ENCODE assay signal across 17 cellular contexts in genomic region chr3:123278446-123278845, GRCh38.
DNase-seq lines count a peak whose midpoint lies in the region; ATAC-seq and TF ChIP-seq lines count a peak whose summit lies in the region.
"Had no signal": no experiment of that assay in that cellular context is flagged by ENCODE, and none has a peak within 500 bp of the region (broad histone marks: within the 10 kb centered on the region; RNA-seq: fewer than 3 reads in every experiment).

No MANE protein-coding gene starts in this region.

- no peak overlapping the region for H4K91ac ChIP-seq in H9 (ENCODE audit: insufficient read length, low read depth, low read length)

- H3K27ac ChIP-seq in heart right ventricle (no peak overlapping the region), H9 (ENCODE audit: insufficient read length, low read depth, low read length) (no peak overlapping the region), esophagus muscularis mucosa (replicated peaks in 1 of 4) (no peak overlapping the region), osteoblast (ENCODE audit: low read depth, low read length) (no peak overlapping the region)
- H3K27ac ChIP-seq: 22Rv1, GM23248 had no signal

- H3K9ac ChIP-seq in H9 (ENCODE audit: extremely low read depth, insufficient read length, low read length): no peak overlapping the region
- H3K9ac ChIP-seq: GM23248 had no signal

- H2AFZ ChIP-seq in H9 (ENCODE audit: low read length) (no peak overlapping the region), osteoblast (ENCODE audit: low read length) (no peak overlapping the region)
- H2AFZ ChIP-seq: GM23248 had no signal

- TF ChIP-seq CTCF in heart right ventricle (IDR thresholded peaks at IDR 0.05) (no peak), H9 (conservative IDR thresholded peaks at IDR 0.05) (no peak), esophagus muscularis mucosa (IDR thresholded peaks at IDR 0.05) (no peak), osteoblast (IDR thresholded peaks at IDR 0.05; ENCODE audit: extremely low read depth, low read depth, low read length) (no peak)

- no peaks in the 10 kb centered on the region for H3K27me3 Mint-ChIP-seq in H9 (ENCODE audit: low read depth)
- H3K27me3 Mint-ChIP-seq in effector memory CD8-positive, alpha-beta T cell: no peaks in the 10 kb centered on the region
- no peaks in the 10 kb centered on the region for H3K27me3 Mint-ChIP-seq in activated naive CD8-positive, alpha-beta T cell treated with anti-CD3 and anti-CD28 coated beads for 36 hours

- no peak overlapping the region for H3K56ac ChIP-seq in H9 (ENCODE audit: insufficient read length, low read depth, low read length)

- H2BK20ac ChIP-seq in H9 (ENCODE audit: low read depth, low read length, poor library complexity, severe bottlenecking): no peak overlapping the region

- H2BK120ac ChIP-seq in H9 (ENCODE audit: low read depth, low read length, poor library complexity, severe bottlenecking): no peak overlapping the region

- no peaks in the 10 kb centered on the region for H3K9me3 Mint-ChIP-seq in H9
- no peaks in the 10 kb centered on the region for H3K9me3 Mint-ChIP-seq in effector memory CD8-positive, alpha-beta T cell
- H3K9me3 Mint-ChIP-seq in activated naive CD8-positive, alpha-beta T cell treated with anti-CD3 and anti-CD28 coated beads for 36 hours: no peaks in the 10 kb centered on the region
- H3K9me3 Mint-ChIP-seq: CD14-positive monocyte; CD8-positive, alpha-beta T cell had no signal

- H3K14ac ChIP-seq in H9 (ENCODE audit: insufficient read depth, low read length): peak overlapping the region; percentile 34; the same call in 1 of the 2 replicates

- WGBS in heart right ventricle, 2 donors: 72 to 85% methylated on average over 5 of the region's 5 CpGs
- no CpG with 5 or more reads among the region's 5 CpGs for WGBS in H9 (ENCODE audit: extremely low coverage, insufficient read length, low lambda C conversion rate)
- 84% methylated on average over 3 of the region's 5 CpGs for WGBS in esophagus muscularis mucosa

- H2AK5ac ChIP-seq in H9 (ENCODE audit: insufficient read length, low read length): no peak overlapping the region

- no peak overlapping the region for H3K4ac ChIP-seq in H9 (ENCODE audit: low read depth, low read length)

- no peak overlapping the region for H3K18ac ChIP-seq in H9 (ENCODE audit: insufficient read length, low read depth, low read length)

- intact Hi-C loops in cardiac septum (cut with DNase I) (no loop called here), heart right ventricle (cut with DNase I) (no loop called here), esophagus muscularis mucosa (cut with DNase I) (no loop called here)

- H2BK12ac ChIP-seq in H9 (ENCODE audit: insufficient read length, low read depth, low read length): no peak overlapping the region

- H4K8ac ChIP-seq in H9 (replicated peaks; ENCODE audit: insufficient read length, low read depth, low read length): no peak overlapping the region

- H3K23me2 ChIP-seq in H9 (ENCODE audit: insufficient read length, low read depth, low read length, poor library complexity, severe bottlenecking): no peaks in the 10 kb centered on the region

- DNase-seq in cardiac septum (ENCODE audit: low spot score) (peak; percentile 72), heart right ventricle (no peak), H9 (no peak), esophagus muscularis mucosa (ENCODE audit: extremely low spot score) (peak; percentile 68), osteoblast (ENCODE audit: insufficient read length, low spot score, missing footprints) (peak; percentile 42), NCI-H82 (lab: John Stamatoyannopoulos, UW) (no peak)
- DNase-seq in effector memory CD8-positive, alpha-beta T cell: no peak
- DNase-seq in activated naive CD8-positive, alpha-beta T cell treated with anti-CD3 and anti-CD28 coated beads for 36 hours: no peak
- DNase-seq: COR-L47, DND-41, GDM1, GM23248, IMR-90 had no signal

- TF ChIP-seq POLR2A in esophagus muscularis mucosa (IDR thresholded peaks at IDR 0.05; ENCODE audit: low read depth): no peak

- H3K27me3 ChIP-seq in heart right ventricle (no peaks in the 10 kb centered on the region), H9 (ENCODE audit: insufficient read depth, low read length) (no peaks in the 10 kb centered on the region), esophagus muscularis mucosa (no peaks in the 10 kb centered on the region), osteoblast (ENCODE audit: insufficient read depth, low read length) (no peaks in the 10 kb centered on the region)

- H3K36me3 Mint-ChIP-seq in H9 (ENCODE audit: insufficient read depth in 1 of 3, low read depth in 3 of 3): no peaks in the 10 kb centered on the region
- H3K36me3 Mint-ChIP-seq in effector memory CD8-positive, alpha-beta T cell (ENCODE audit: insufficient read depth): no peaks in the 10 kb centered on the region
- peaks cover 3% of the 10 kb centered on the region for H3K36me3 Mint-ChIP-seq in activated naive CD8-positive, alpha-beta T cell treated with anti-CD3 and anti-CD28 coated beads for 36 hours
- H3K36me3 Mint-ChIP-seq: CD14-positive monocyte; CD8-positive, alpha-beta T cell had no signal

- H3K4me3 Mint-ChIP-seq in H9: no peak overlapping the region; a peak in 1 of 5 replicates
- no peak overlapping the region for H3K4me3 Mint-ChIP-seq in effector memory CD8-positive, alpha-beta T cell
- H3K4me3 Mint-ChIP-seq in activated naive CD8-positive, alpha-beta T cell treated with anti-CD3 and anti-CD28 coated beads for 36 hours: no peak overlapping the region
- H3K4me3 Mint-ChIP-seq: CD14-positive monocyte; CD8-positive, alpha-beta T cell had no signal

- no peak for ATAC-seq in heart right ventricle
- ATAC-seq in effector memory CD8-positive, alpha-beta T cell (replicated peaks): no peak
- ATAC-seq: CD8-positive, alpha-beta T cell; HCT116 had no signal

- H3K4me3 ChIP-seq in heart right ventricle (no peak overlapping the region), esophagus muscularis mucosa (no peak overlapping the region), osteoblast (ENCODE audit: insufficient read depth, low read length) (no peak overlapping the region)
- H3K4me3 ChIP-seq: GM23248 had no signal

- no peak overlapping the region for H4K5ac ChIP-seq in H9 (ENCODE audit: insufficient read length, low read depth, low read length)

- TF ChIP-seq EP300 in esophagus muscularis mucosa (IDR thresholded peaks at IDR 0.05): no peak

- H4K20me1 ChIP-seq in H9 (ENCODE audit: control insufficient read depth, insufficient read depth, insufficient read length) (no peaks in the 10 kb centered on the region), osteoblast (ENCODE audit: insufficient read depth, low read length) (peaks cover 8% of the 10 kb centered on the region)

- no peak overlapping the region for H3T11ph ChIP-seq in H9 (ENCODE audit: low read length)

- H3K4me2 ChIP-seq in H9 (ENCODE audit: insufficient read depth, insufficient read length, low read length) (no peak overlapping the region), osteoblast (ENCODE audit: insufficient read depth, low read length) (no peak overlapping the region)

- peaks cover 16 to 20% of the 10 kb centered on the region in 2 experiments for H3K4me1 Mint-ChIP-seq in H9
- no peaks in the 10 kb centered on the region for H3K4me1 Mint-ChIP-seq in effector memory CD8-positive, alpha-beta T cell (ENCODE audit: low read depth in 2 of 2)
- H3K4me1 Mint-ChIP-seq in activated naive CD8-positive, alpha-beta T cell treated with anti-CD3 and anti-CD28 coated beads for 36 hours: no peaks in the 10 kb centered on the region
- H3K4me1 Mint-ChIP-seq: CD14-positive monocyte had no signal

- H3K27ac Mint-ChIP-seq in H9: peak overlapping the region in 1 of 3 experiments; percentile 74; a peak in 1 of 7 replicates
- H3K27ac Mint-ChIP-seq in effector memory CD8-positive, alpha-beta T cell: peak overlapping the region in 1 of 2 donors; percentile 23
- H3K27ac Mint-ChIP-seq in activated naive CD8-positive, alpha-beta T cell treated with anti-CD3 and anti-CD28 coated beads for 36 hours: no peak overlapping the region
- H3K27ac Mint-ChIP-seq: CD14-positive monocyte; CD8-positive, alpha-beta T cell had no signal

- no peaks in the 10 kb centered on the region for H3K9me3 ChIP-seq in heart right ventricle
- H3K9me3 ChIP-seq in H9 (ENCODE audit: control insufficient read depth, low read depth, low read length): no peaks in the 10 kb centered on the region
- H3K9me3 ChIP-seq in esophagus muscularis mucosa: no peaks in the 10 kb centered on the region
- no peaks in the 10 kb centered on the region for H3K9me3 ChIP-seq in osteoblast (ENCODE audit: low read depth, low read length)

- H2BK5ac ChIP-seq in H9 (ENCODE audit: insufficient read length, low read length): no peak overlapping the region

- H3K23ac ChIP-seq in H9 (ENCODE audit: insufficient read length, low read depth, low read length): no peak overlapping the region

- H3K36me3 ChIP-seq in heart right ventricle: peaks cover 0 to 34% (median 0%) of the 10 kb centered on the region in 9 donors
- peaks cover 12 to 31% (median 23%) of the 10 kb centered on the region in 4 donors for H3K36me3 ChIP-seq in esophagus muscularis mucosa
- no peaks in the 10 kb centered on the region for H3K36me3 ChIP-seq in osteoblast (ENCODE audit: insufficient read depth, low read length)

- H2BK15ac ChIP-seq in H9 (ENCODE audit: low read depth, low read length): no peak overlapping the region

- H3K79me2 ChIP-seq in H9 (ENCODE audit: insufficient read depth, low read length) (no peaks in the 10 kb centered on the region), osteoblast (ENCODE audit: insufficient read depth, low read length) (no peaks in the 10 kb centered on the region)

- H3K79me1 ChIP-seq in H9 (ENCODE audit: insufficient read depth, low read depth, low read length, poor library complexity, severe bottlenecking): no peaks in the 10 kb centered on the region

- H3K4me1 ChIP-seq in heart right ventricle: peaks cover 0 to 3% (median 0%) of the 10 kb centered on the region in 9 donors
- peaks cover 4% of the 10 kb centered on the region; the same call in 1 of the 2 replicates for H3K4me1 ChIP-seq in H9 (ENCODE audit: insufficient read depth, low read length)
- peaks cover 0 to 10% (median 1%) of the 10 kb centered on the region in 4 donors for H3K4me1 ChIP-seq in esophagus muscularis mucosa
- peaks cover 4% of the 10 kb centered on the region for H3K4me1 ChIP-seq in osteoblast (ENCODE audit: insufficient read depth, low read length)

Comparison
In these comparisons a context has a peak if more than half of its experiments do, and no peak if none do; other contexts are left out.
1. DNase-seq: peak in cardiac septum (single experiment), esophagus muscularis mucosa (single experiment) and osteoblast (single experiment); none in heart right ventricle (0 of 2), H9 (single experiment), effector memory CD8-positive, alpha-beta T cell (0 of 3), activated naive CD8-positive, alpha-beta T cell treated with anti-CD3 and anti-CD28 coated beads for 36 hours (single experiment) and NCI-H82 (single experiment).